ENCODE assay signal across 30 cellular contexts in genomic region chrX:123013141-123013540, GRCh38.
"Had no signal": no experiment of that assay in that cellular context is flagged by ENCODE, and none has a peak within 500 bp of the region (broad histone marks: within the 10 kb centered on the region; RNA-seq: fewer than 3 reads in every experiment).

No MANE protein-coding gene starts in this region.

- H3K4me3 ChIP-seq: MG63, PC-9 had no signal

- H2AFZ ChIP-seq: PC-9 had no signal

- H3K9me3 ChIP-seq: MG63 had no signal

- H3K27me3 ChIP-seq: MG63 had no signal

- H3K36me3 ChIP-seq: MG63, WERI-Rb-1 had no signal

- ATAC-seq: activated CD8-positive, alpha-beta memory T cell treated with anti-CD3 and anti-CD28 coated beads, Interleukin-2, amount 10 ng/mL, durations not matched to agents 7 days and 5 days; activated T-cell treated with anti-CD3 and anti-CD28 coated beads, Interleukin-2, amount 50 U/mL, for 72 hours; activated T-helper 17 cell treated with anti-CD3 and anti-CD28 coated beads, Interleukin-2, amount 50 U/mL, for 72 hours had no signal

- DNase-seq: activated CD4-positive, alpha-beta memory T cell treated with anti-CD3 and anti-CD28 coated beads, Interleukin-2, amount 10 ng/mL, durations not matched to agents 7 days and 5 days; activated CD4-positive, alpha-beta T cell treated with anti-CD3 and anti-CD28 coated beads for 1 hour; activated CD4-positive, alpha-beta T cell treated with anti-CD3 and anti-CD28 coated beads for 48 hours; activated CD4-positive, CD25-positive, alpha-beta regulatory T cell; activated CD8-positive, alpha-beta memory T cell treated with anti-CD3 and anti-CD28 coated beads for 24 hours; activated CD8-positive, alpha-beta memory T cell treated with anti-CD3 and anti-CD28 coated beads, Interleukin-2, amount 10 ng/mL, durations not matched to agents 7 days and 5 days; activated CD8-positive, alpha-beta memory T cell treated with anti-CD3 and anti-CD28 coated beads, Interleukin-2, amount 50 U/mL, for 48 hours; activated effector memory CD4-positive, alpha-beta T cell treated with anti-CD3 and anti-CD28 coated beads, Interleukin-2, amount 50 U/mL, for 16 hours; activated naive CD4-positive, alpha-beta T cell; activated naive CD4-positive, alpha-beta T cell treated with anti-CD3 and anti-CD28 coated beads, Interleukin-2, amount 50 U/mL, for 16 hours; activated naive CD8-positive, alpha-beta T cell treated with anti-CD3 and anti-CD28 coated beads for 36 hours; activated T-cell treated with anti-CD3 and anti-CD28 coated beads, Interleukin-2, amount 50 U/mL, for 72 hours; amniotic stem cell; aorta; cerebellar nuclear complex; MG63; NCI-H1048; NCI-H1105 treated with DMSO at 0.1 percent for 48 hours; NCI-H1436; NCI-H1694; NCI-H1930; NCI-H2081 treated with DMSO at 0.1 percent for 48 hours; NCI-H345; NCI-H524 treated with DMSO at 0.1 percent for 48 hours; NK-92 treated with Interleukin-12 subunit alpha and Interleukin-12 subunit beta, amount 100 ng/mL, for 24 hours; PC-9; Right ventricle myocardium superior; T1000; WERI-Rb-1 had no signal

- H3K27ac ChIP-seq: PC-9, WERI-Rb-1 had no signal

- H3K4me2 ChIP-seq: PC-9 had no signal
